In genomic region chr20:17825949-17826843, GRCh38 we compare ENCODE assay signal across 1 cellular context.
TF ChIP-seq lines count a peak whose summit lies in the region.

No MANE protein-coding gene starts in this region.

TF ChIP-seq in HepG2, 621 proteins besides CTCF, POLR2A, EP300 and RAD21 (continued from another document and continues in another):
- TF ChIP-seq HOXA9 (CRISPR knock-in tag; IDR thresholded peaks at IDR 0.05; ENCODE audit: borderline replicate concordance) (no peak), ZNF446 (CRISPR knock-in tag; IDR thresholded peaks at IDR 0.05) (no peak), ZNF510 (CRISPR knock-in tag; IDR thresholded peaks at IDR 0.05; ENCODE audit: low read depth) (0 out of 2 replicates have a peak, but pooled peaks have one; percentile 52), SKI (IDR thresholded peaks at IDR 0.05; ENCODE audit: partially characterized antibody) (no peak), PTBP1 (IDR thresholded peaks at IDR 0.05; ENCODE audit: low read depth, low read length, poor library complexity, severe bottlenecking) (no peak), ZXDC (CRISPR knock-in tag; IDR thresholded peaks at IDR 0.05) (no peak), ZNF503 (CRISPR knock-in tag; IDR thresholded peaks at IDR 0.05) (no peak), ZMYM4 (CRISPR knock-in tag; IDR thresholded peaks at IDR 0.05) (no peak), NCOA2 (CRISPR knock-in tag; IDR thresholded peaks at IDR 0.05) (no peak), CCAR2 (optimal IDR thresholded peaks at IDR 0.05; ENCODE audit: low read depth, low read length) (no peak), TBX3 (IDR thresholded peaks at IDR 0.05; ENCODE audit: borderline replicate concordance) (no peak), ZNF766 (CRISPR knock-in tag; IDR thresholded peaks at IDR 0.05; ENCODE audit: borderline replicate concordance) (no peak), KDM6A (CRISPR knock-in tag; IDR thresholded peaks at IDR 0.05; ENCODE audit: low read depth) (no peak), ZNF224 (CRISPR knock-in tag; IDR thresholded peaks at IDR 0.05) (no peak), ZNF562 (CRISPR knock-in tag; IDR thresholded peaks at IDR 0.05; ENCODE audit: borderline replicate concordance) (no peak), SMYD3 (CRISPR knock-in tag; IDR thresholded peaks at IDR 0.05) (no peak), TCF12 (IDR thresholded peaks at IDR 0.05) (no peak), TCF12 (CRISPR knock-in tag; IDR thresholded peaks at IDR 0.05) (no peak), PREB (CRISPR knock-in tag; IDR thresholded peaks at IDR 0.05) (no peak), NFAT5 (CRISPR knock-in tag; IDR thresholded peaks at IDR 0.05) (0 out of 2 replicates have a peak, but pooled peaks have one; percentile 38), ZBTB3 (CRISPR knock-in tag; IDR thresholded peaks at IDR 0.05; ENCODE audit: borderline replicate concordance, low read depth) (no peak), ZNF496 (CRISPR knock-in tag; IDR thresholded peaks at IDR 0.05; ENCODE audit: insufficient replicate concordance) (no peak), ZMAT3 (CRISPR knock-in tag; conservative IDR thresholded peaks at IDR 0.05) (no peak), PITX1 (CRISPR knock-in tag; IDR thresholded peaks at IDR 0.05) (no peak), MZF1 (CRISPR knock-in tag; IDR thresholded peaks at IDR 0.05; ENCODE audit: borderline replicate concordance) (no peak), ZNF672 (CRISPR knock-in tag; IDR thresholded peaks at IDR 0.05) (no peak), GTF2F1 (IDR thresholded peaks at IDR 0.05; ENCODE audit: low read length) (no peak), ZNF543 (CRISPR knock-in tag; IDR thresholded peaks at IDR 0.05) (no peak), AKAP8 (CRISPR knock-in tag; IDR thresholded peaks at IDR 0.05) (no peak), ZNF318 (CRISPR knock-in tag; IDR thresholded peaks at IDR 0.05) (no peak), KDM5B (CRISPR knock-in tag; IDR thresholded peaks at IDR 0.05; ENCODE audit: borderline replicate concordance) (peak; percentile 21; the same call in 1 of the 2 replicates), ZNF18 (CRISPR knock-in tag; IDR thresholded peaks at IDR 0.05; ENCODE audit: insufficient replicate concordance) (no peak), NR2F1 (CRISPR knock-in tag; IDR thresholded peaks at IDR 0.05) (no peak), HOXA7 (CRISPR knock-in tag; IDR thresholded peaks at IDR 0.05) (no peak), NCOA1 (CRISPR knock-in tag; IDR thresholded peaks at IDR 0.05) (no peak), SAP130 (CRISPR knock-in tag; IDR thresholded peaks at IDR 0.05; ENCODE audit: low read depth) (no peak), CSRNP2 (CRISPR knock-in tag; conservative IDR thresholded peaks at IDR 0.05; ENCODE audit: low read depth) (no peak)
